ENCODE assay signal across 10 cellular contexts in genomic region chr17:6269474-6269873, GRCh38.
A peak's percentile ranks its signal among the peaks of the same experiment; 100 is the strongest.
DNase-seq lines count a peak whose midpoint lies in the region; ATAC-seq and TF ChIP-seq lines count a peak whose summit lies in the region.
"Had no signal": no experiment of that assay in that cellular context is flagged by ENCODE, and none has a peak within 500 bp of the region (broad histone marks: within the 10 kb centered on the region; RNA-seq: fewer than 3 reads in every experiment).

No MANE protein-coding gene starts in this region.

- no peak overlapping the region for H2AFZ ChIP-seq in fibroblast of lung (ENCODE audit: low read length)

- H3K9ac ChIP-seq in fibroblast of lung (ENCODE audit: insufficient read depth, low read length), result no peak overlapping the region

- H3K9me3 Mint-ChIP-seq in activated naive CD4-positive, alpha-beta T cell treated with anti-CD3 and anti-CD28 coated beads for 36 hours, result peaks cover 3% of the 10 kb centered on the region

- peak; percentile 66 for DNase-seq in activated naive CD4-positive, alpha-beta T cell treated with anti-CD3 and anti-CD28 coated beads for 36 hours
- DNase-seq in activated naive CD4-positive, alpha-beta T cell treated with Interleukin-2 at 50 U/mL for 16 hours, result no peak
- DNase-seq in RWPE2 (ENCODE audit: low spot score) (no peak), fibroblast of lung (ENCODE audit: low read depth in 2 of 2) (peak; percentile 14 to 54), vagina (ENCODE audit: extremely low spot score in 2 of 2) (no peak)
- peak; percentile 21 for DNase-seq in stimulated activated CD4-positive, alpha-beta T cell treated with anti-CD3 and anti-CD28 coated beads, Interleukin-4, amount 100 ng/mL, for 1 hour
- DNase-seq: T-helper 17 cell had no signal

- H4K20me1 ChIP-seq in fibroblast of lung (ENCODE audit: control insufficient read depth, extremely low read depth, insufficient read depth, low read length), result no peaks in the 10 kb centered on the region

- H3K9me3 ChIP-seq in RWPE2 (ENCODE audit: severe bottlenecking) (no peaks in the 10 kb centered on the region), fibroblast of lung (ENCODE audit: control insufficient read depth, insufficient read depth, low read depth, low read length) (no peaks in the 10 kb centered on the region), vagina (no peaks in the 10 kb centered on the region)

- no peaks in the 10 kb centered on the region for H3K36me3 Mint-ChIP-seq in activated naive CD4-positive, alpha-beta T cell treated with anti-CD3 and anti-CD28 coated beads for 36 hours (ENCODE audit: low read depth)
- H3K36me3 Mint-ChIP-seq: CD4-positive, CD25-positive, alpha-beta regulatory T cell had no signal

- TF ChIP-seq CTCF in RWPE2 (IDR thresholded peaks at IDR 0.05; ENCODE audit: poor library complexity, severe bottlenecking) (no peak), fibroblast of lung (conservative IDR thresholded peaks at IDR 0.05 in 1 of 2, IDR thresholded peaks at IDR 0.05 in 1 of 2; ENCODE audit: low read depth in 1 of 2, low read length in 2 of 2) (no peak), vagina (IDR thresholded peaks at IDR 0.05) (no peak)

- no peak for TF ChIP-seq POLR2A in vagina (IDR thresholded peaks at IDR 0.05)

- H3K27ac ChIP-seq in RWPE2 (ENCODE audit: poor library complexity, severe bottlenecking) (no peak overlapping the region), fibroblast of lung (ENCODE audit: insufficient read depth, low read length) (no peak overlapping the region), vagina (no peak overlapping the region)

- H3K4me1 ChIP-seq in RWPE2 (ENCODE audit: insufficient read depth, poor library complexity, severe bottlenecking), result no peaks in the 10 kb centered on the region
- no peaks in the 10 kb centered on the region for H3K4me1 ChIP-seq in fibroblast of lung (ENCODE audit: control insufficient read depth, extremely low read depth, insufficient read depth, low read length)
- no peaks in the 10 kb centered on the region for H3K4me1 ChIP-seq in vagina

- H3K4me1 Mint-ChIP-seq in activated naive CD4-positive, alpha-beta T cell treated with anti-CD3 and anti-CD28 coated beads for 36 hours (ENCODE audit: low read depth), result no peaks in the 10 kb centered on the region
- H3K4me1 Mint-ChIP-seq: CD4-positive, CD25-positive, alpha-beta regulatory T cell; T-helper 17 cell had no signal

- H3K4me3 ChIP-seq in RWPE2 (ENCODE audit: severe bottlenecking) (no peak overlapping the region), fibroblast of lung (replicated peaks in 1 of 4; ENCODE audit: control extremely low read depth in 1 of 4, insufficient read depth in 1 of 4, low read depth in 3 of 4, low read length in 4 of 4) (no peak overlapping the region), vagina (no peak overlapping the region)

- H3K4me3 Mint-ChIP-seq in activated naive CD4-positive, alpha-beta T cell treated with anti-CD3 and anti-CD28 coated beads for 36 hours, result no peak overlapping the region
- H3K4me3 Mint-ChIP-seq: CD4-positive, CD25-positive, alpha-beta regulatory T cell; T-helper 17 cell had no signal

- no peaks in the 10 kb centered on the region for H3K79me2 ChIP-seq in fibroblast of lung (ENCODE audit: control insufficient read depth, insufficient read depth, low read length)

- intact Hi-C loops in activated naive CD4-positive, alpha-beta T cell treated with anti-CD3 and anti-CD28 coated beads for 36 hours (cut with micrococcal nuclease), result no loop called here
- intact Hi-C loops in vagina (cut with DNase I), result no loop called here

- ATAC-seq in RWPE2 (ENCODE audit: low read depth) (peak; percentile 48; the same call in 1 of the 3 replicates), HG02981 (IDR thresholded peaks at IDR 0.05; ENCODE audit: unreplicated experiment) (no peak), GM21360 (IDR thresholded peaks at IDR 0.05; ENCODE audit: unreplicated experiment) (no peak)
- ATAC-seq: T-helper 17 cell had no signal

- H3K27me3 ChIP-seq in RWPE2 (ENCODE audit: insufficient read depth, poor library complexity, severe bottlenecking) (no peaks in the 10 kb centered on the region), fibroblast of lung (ENCODE audit: control insufficient read depth, insufficient read depth, low read length) (no peaks in the 10 kb centered on the region), vagina (no peaks in the 10 kb centered on the region)

- H3K27ac Mint-ChIP-seq in activated naive CD4-positive, alpha-beta T cell treated with anti-CD3 and anti-CD28 coated beads for 36 hours, result no peak overlapping the region
- H3K27ac Mint-ChIP-seq: CD4-positive, CD25-positive, alpha-beta regulatory T cell; T-helper 17 cell had no signal

- no peak overlapping the region for H3K4me2 ChIP-seq in fibroblast of lung (ENCODE audit: extremely low read depth, insufficient read depth, low read length)

- CTCF ChIA-PET in activated naive CD4-positive, alpha-beta T cell treated with anti-CD3 and anti-CD28 coated beads for 36 hours (lab: Charles Lee), result interaction anchor here (0.6 to 0.7 kb wide), 2 partner anchors 152 to 449 kb away, joined by 4 read pairs; no protein-coding TSS in a partner anchor

- peaks cover 10% of the 10 kb centered on the region for H3K27me3 Mint-ChIP-seq in activated naive CD4-positive, alpha-beta T cell treated with anti-CD3 and anti-CD28 coated beads for 36 hours (ENCODE audit: low read depth)
- H3K27me3 Mint-ChIP-seq: CD4-positive, CD25-positive, alpha-beta regulatory T cell; T-helper 17 cell had no signal

- H3K36me3 ChIP-seq in RWPE2 (ENCODE audit: low read depth), result no peaks in the 10 kb centered on the region
- H3K36me3 ChIP-seq in fibroblast of lung (ENCODE audit: control insufficient read depth, insufficient read depth, low read length), result no peaks in the 10 kb centered on the region
- H3K36me3 ChIP-seq in vagina, result no peaks in the 10 kb centered on the region

Comparison
In these comparisons a context has a peak if more than half of its experiments do, and no peak if none do; other contexts are left out.
1. DNase-seq: peak in activated naive CD4-positive, alpha-beta T cell treated with anti-CD3 and anti-CD28 coated beads for 36 hours (single experiment), fibroblast of lung (2 of 2) and stimulated activated CD4-positive, alpha-beta T cell treated with anti-CD3 and anti-CD28 coated beads, Interleukin-4, amount 100 ng/mL, for 1 hour (single experiment); none in activated naive CD4-positive, alpha-beta T cell treated with Interleukin-2 at 50 U/mL for 16 hours (single experiment), RWPE2 (single experiment) and vagina (0 of 2).